In genomic region chr10:110600487-110601101, GRCh38 we compare ENCODE assay signal across 9 cellular contexts. TPM values are rescaled to one million over a fixed set of nuclear protein-coding genes. Genes with fewer than 3 reads are reported as not detected.
A peak's percentile ranks its signal among the peaks of the same experiment; 100 is the strongest.
DNase-seq lines count a peak whose midpoint lies in the region; ATAC-seq, FAIRE-seq and TF ChIP-seq lines count a peak whose summit lies in the region.
"Had no signal": no experiment of that assay in that cellular context is flagged by ENCODE, and none has a peak within 500 bp of the region (broad histone marks: within the 10 kb centered on the region; RNA-seq: fewer than 3 reads in every experiment).

No MANE protein-coding gene starts in this region.

- no peak overlapping the region for H2AK5ac ChIP-seq in H1 (ENCODE audit: low read depth, low read length)

- H4K20me1 ChIP-seq in H1 (replicated peaks in 1 of 2; ENCODE audit: control insufficient read depth in 1 of 2, insufficient read depth in 2 of 2, low read length in 2 of 2) (peaks cover 0 to 2% of the 10 kb centered on the region in 2 experiments), neural cell (ENCODE audit: insufficient read depth) (no peaks in the 10 kb centered on the region)

- POLR2A ChIA-PET in H1 (lab: Charles Lee; ENCODE audit: partially characterized antibody) = interaction anchor here (0.6 to 2.6 kb wide), 7 partner anchors 9 to 130 kb away, joined by 3 to 16 read pairs (median 3); partner anchors contain the start of gene SMC3

- peak in 2 of 3 experiments; percentile 50 to 51; a peak in 3 of 4 replicates for TF ChIP-seq CTCF in H1 (IDR thresholded peaks at IDR 0.05; ENCODE audit: control extremely low read depth in 1 of 3, insufficient read depth in 1 of 3, low read depth in 1 of 3, low read length in 3 of 3)
- TF ChIP-seq CTCF in neural cell (IDR thresholded peaks at IDR 0.05; ENCODE audit: poor library complexity, severe bottlenecking) = peak; percentile 74
- TF ChIP-seq CTCF in omental fat pad (IDR thresholded peaks at IDR 0.05) = no peak

- FAIRE-seq in H1 (lab: Jason Lieb, UNC) = peak; percentile 66

- no peak for TF ChIP-seq EP300 in H1 (IDR thresholded peaks at IDR 0.05; ENCODE audit: borderline replicate concordance in 1 of 2, low read depth in 2 of 2, low read length in 2 of 2)
- no peak for TF ChIP-seq EP300 in neural cell (conservative IDR thresholded peaks at IDR 0.05; ENCODE audit: poor library complexity, severe bottlenecking)

- peak; percentile 67 for ATAC-seq in HG03460 (IDR thresholded peaks at IDR 0.05; ENCODE audit: unreplicated experiment)
- ATAC-seq in HG03135 (IDR thresholded peaks at IDR 0.05; ENCODE audit: unreplicated experiment) = no peak
- no peak for ATAC-seq in omental fat pad (ENCODE audit: low FRiP score)

- no peak overlapping the region for H3K56ac ChIP-seq in H1 (replicated peaks; ENCODE audit: insufficient read length, low read depth, low read length)

- no peaks in the 10 kb centered on the region for H3K23me2 ChIP-seq in H1 (ENCODE audit: low read depth, low read length)

- H2BK20ac ChIP-seq in H1 (ENCODE audit: low read length) = no peak overlapping the region

- no peak overlapping the region for H2BK120ac ChIP-seq in H1 (replicated peaks; ENCODE audit: low read depth, low read length)

- no peak overlapping the region for H4K91ac ChIP-seq in H1 (replicated peaks; ENCODE audit: insufficient read length, low read length)

- H2BK15ac ChIP-seq in H1 (ENCODE audit: low read length) = no peak overlapping the region

- H3K9me3 ChIP-seq in H1 (ENCODE audit: insufficient read depth in 2 of 2, low read depth in 1 of 2, low read length in 1 of 2) = no peaks in the 10 kb centered on the region
- no peaks in the 10 kb centered on the region for H3K9me3 ChIP-seq in neural cell (ENCODE audit: low read length)

- H3K4me2 ChIP-seq in H1 (ENCODE audit: insufficient read depth in 1 of 2, low read depth in 2 of 2, low read length in 2 of 2) = no peak overlapping the region
- no peak overlapping the region for H3K4me2 ChIP-seq in neural cell (ENCODE audit: low read length)

- no peaks in the 10 kb centered on the region for H3F3A ChIP-seq in neural cell (ENCODE audit: insufficient read depth, low read length, poor library complexity, severe bottlenecking)

- no peak overlapping the region for H2BK12ac ChIP-seq in H1 (ENCODE audit: low read depth, low read length)

- TF ChIP-seq POLR2A in H1 (IDR thresholded peaks at IDR 0.05; ENCODE audit: control extremely low read depth in 1 of 2, low read depth in 2 of 2, low read length in 2 of 2) = no peak

- H4K5ac ChIP-seq in H1 (ENCODE audit: insufficient read length, low read depth, low read length) = no peak overlapping the region

- H3K79me2 ChIP-seq in H1 (ENCODE audit: control insufficient read depth in 1 of 2, insufficient read depth in 2 of 2, low read length in 2 of 2) = no peaks in the 10 kb centered on the region
- H3K79me2 ChIP-seq in neural cell (replicated peaks; ENCODE audit: insufficient read depth, low read length) = no peaks in the 10 kb centered on the region

- H3K36me3 ChIP-seq in H1 (ENCODE audit: control insufficient read depth in 2 of 4, insufficient read depth in 4 of 4, low read length in 3 of 4) (peaks cover 14 to 88% (median 50%) of the 10 kb centered on the region in 4 experiments), neural cell (ENCODE audit: insufficient read depth, low read length) (no peaks in the 10 kb centered on the region)

- no peak overlapping the region for H3K18ac ChIP-seq in H1 (ENCODE audit: extremely low read depth, low read length)

- no peak overlapping the region for H2BK5ac ChIP-seq in H1 (ENCODE audit: low read depth, low read length)

- DNase-seq in AG08395 (ENCODE audit: low spot score) (peak; percentile 41), GDM1 (lab: John Stamatoyannopoulos, UW) (peak; percentile 33), RPMI7951 (ENCODE audit: low read depth) (peak; percentile 56), H1 (ENCODE audit: low read depth in 1 of 2, low spot score in 2 of 2) (peak in 1 of 2 experiments; percentile 27), omental fat pad (ENCODE audit: low spot score) (no peak)

- WGBS in H1 (ENCODE audit: extremely low coverage in 1 of 2, insufficient coverage in 1 of 2, insufficient read length in 1 of 2, insufficient replicate concordance in 2 of 2, low coverage in 1 of 2, low lambda C conversion rate in 2 of 2, missing lambda C conversion rate in 1 of 2), 2 experiments = 80% methylated on average over 2 of the region's 2 CpGs; no CpG with 5 or more reads in 1 of the 2 experiments

- no peak overlapping the region for H3K4ac ChIP-seq in H1 (replicated peaks; ENCODE audit: insufficient read length, low read depth, low read length)

- H3K4me3 ChIP-seq in H1 (ENCODE audit: extremely low read depth in 1 of 4, insufficient read depth in 2 of 4, low read depth in 3 of 4, low read length in 4 of 4) (no peak overlapping the region), neural cell (ENCODE audit: low read length) (no peak overlapping the region)
- H3K4me3 ChIP-seq: SK-N-MC had no signal

- H3K27me3 ChIP-seq in H1 (replicated peaks in 1 of 4; ENCODE audit: control insufficient read depth in 3 of 4, extremely low read depth in 1 of 4, insufficient read depth in 3 of 4, low read length in 3 of 4) = no peaks in the 10 kb centered on the region
- no peaks in the 10 kb centered on the region for H3K27me3 ChIP-seq in neural cell (ENCODE audit: insufficient read depth, low read depth, low read length)

- H2AFZ ChIP-seq in H1 (ENCODE audit: low read length) (no peak overlapping the region), neural cell (ENCODE audit: low read depth, low read length) (no peak overlapping the region)

- H3K79me1 ChIP-seq in H1 (ENCODE audit: low read depth, low read length) = no peaks in the 10 kb centered on the region

- no peak overlapping the region for H3K9ac ChIP-seq in H1 (replicated peaks in 1 of 4; ENCODE audit: extremely low read depth in 1 of 4, low read depth in 3 of 4, low read length in 3 of 4)
- H3K9ac ChIP-seq in neural cell (ENCODE audit: low read length) = no peak overlapping the region

- H3K23ac ChIP-seq in H1 (ENCODE audit: insufficient read length) = no peak overlapping the region

- H3K27ac ChIP-seq in H1 (ENCODE audit: low read depth, low read length) (no peak overlapping the region), neural cell (ENCODE audit: low read length) (no peak overlapping the region)
- H3K27ac ChIP-seq: SK-N-MC had no signal

- H3K14ac ChIP-seq in H1 (ENCODE audit: insufficient read length) = no peak overlapping the region

- TF ChIP-seq RAD21 in H1 (IDR thresholded peaks at IDR 0.05 in 1 of 2, conservative IDR thresholded peaks at IDR 0.05 in 1 of 2; ENCODE audit: low read depth in 2 of 2, low read length in 2 of 2) (peak; percentile 51 to 54), neural cell (conservative IDR thresholded peaks at IDR 0.05) (peak; percentile 66)

- no peak overlapping the region for H4K8ac ChIP-seq in H1 (ENCODE audit: extremely low read depth, insufficient read depth, low read length)

- CTCF ChIA-PET in H1 (lab: Charles Lee; ENCODE audit: partially characterized antibody) = interaction anchor here (0.6 to 8.1 kb wide), 21 partner anchors 8 to 793 kb away, joined by 3 to 50 read pairs (median 4); no protein-coding TSS in a partner anchor

- H3K4me1 ChIP-seq in H1 (replicated peaks in 1 of 4; ENCODE audit: control insufficient read depth in 3 of 4, insufficient read depth in 4 of 4, low read length in 3 of 4) = no peaks in the 10 kb centered on the region

- H3K9me2 ChIP-seq in neural cell (ENCODE audit: insufficient read depth, low read length) = no peaks in the 10 kb centered on the region

TF ChIP-seq in H1, 55 proteins besides CTCF, POLR2A, EP300 and RAD21 (continues in another document):
- no peak for TF ChIP-seq GABPA (IDR thresholded peaks at IDR 0.05; ENCODE audit: borderline replicate concordance, insufficient read depth, low read length)
- no peak for TF ChIP-seq SAP30 (IDR thresholded peaks at IDR 0.05; ENCODE audit: insufficient read depth, insufficient replicate concordance, low read length)
- no peak for TF ChIP-seq CTBP2 (IDR thresholded peaks at IDR 0.05; ENCODE audit: borderline replicate concordance, insufficient read depth, insufficient read length, low read length)
- no peak for TF ChIP-seq GTF2F1 (IDR thresholded peaks at IDR 0.05; ENCODE audit: borderline replicate concordance, low read depth, low read length)

TF ChIP-seq in neural cell, 6 proteins besides CTCF, POLR2A, EP300 and RAD21 (continues in another document):
- TF ChIP-seq SMC3 (conservative IDR thresholded peaks at IDR 0.05; ENCODE audit: poor library complexity) (peak; percentile 88), POLR2AphosphoS5 (IDR thresholded peaks at IDR 0.05) (no peak), MXI1 (conservative IDR thresholded peaks at IDR 0.05; ENCODE audit: poor library complexity, severe bottlenecking) (peak; percentile 34)

RNA-seq across cellular contexts. Expression of gene SMC3, which starts 33.1 kb away (rescaled TPM):
- 34.4 and 43.0 TPM in 2 replicates for total RNA-seq in RPMI7951 (2014; rRNA removed; shearing (Covaris generic))
- 89.8 and 93.4 TPM in 2 replicates for total RNA-seq in H1 (2021; fragmentation: NEBNext Ultra II Directional; extraction: Animal tissue kit (Norgen Biotek cat#: 25700))
- polyA plus RNA-seq in H1 (2011; rRNA removed) (7.8 and 12.7 TPM in 2 replicates), neural cell (60.1 and 67.7 TPM in 2 replicates)
- polyA plus RNA-seq in H1 (2011; cell fraction: cytosol; rRNA removed) = 29.8 TPM
- polyA plus RNA-seq in H1 (2011; cell fraction: nucleus; rRNA removed) = 5.9 TPM
- 44.2 to 101 TPM (median 59.5 TPM) in 4 replicates for polyA plus RNA-seq in H1 (2012, experiment 1 of 2)
- 4.2 TPM for polyA plus RNA-seq in H1 (2012, experiment 2 of 2)
- polyA plus RNA-seq in H1 (2013, experiment 1 of 2) = 65.2 TPM
- polyA plus RNA-seq in H1 (2013, experiment 2 of 2) = 67.9 TPM
- 14.4 and 18.6 TPM in 2 replicates for polyA minus RNA-seq in H1 (2011; rRNA and poly(A)+ RNA removed)
- 23.2 TPM for polyA minus RNA-seq in H1 (2011; cell fraction: cytosol; rRNA and poly(A)+ RNA removed)
- polyA minus RNA-seq in H1 (2011; cell fraction: nucleus; rRNA and poly(A)+ RNA removed) = 21.7 TPM
- 99.3 and 120 TPM in 2 replicates for polyA minus RNA-seq in neural cell
- total RNA-seq in omental fat pad = 10 to 100 TPM; 19.6 to 32.0 (median 25.2) TPM

RNA-seq across cellular contexts. Expression of gene RBM20, which starts 43.5 kb away (rescaled TPM):
- total RNA-seq in RPMI7951 (2014; rRNA removed; shearing (Covaris generic)) = 0.20 and 0.36 TPM in 2 replicates
- 0.29 and 0.63 TPM in 2 replicates for total RNA-seq in H1 (2021; fragmentation: NEBNext Ultra II Directional; extraction: Animal tissue kit (Norgen Biotek cat#: 25700))
- 0.05 and 0.22 TPM in 2 replicates for polyA plus RNA-seq in H1 (2011; rRNA removed)
- 0.10 TPM for polyA plus RNA-seq in H1 (2011; cell fraction: cytosol; rRNA removed)
- 0.39 TPM for polyA plus RNA-seq in H1 (2011; cell fraction: nucleus; rRNA removed)
- polyA plus RNA-seq in H1 (2012, experiment 1 of 2) = 0.08 to 0.20 TPM (median 0.13 TPM) in 4 replicates
- polyA plus RNA-seq in H1 (2012, experiment 2 of 2) = 0.04 TPM
- polyA plus RNA-seq in H1 (2013, experiment 1 of 2) = 0.30 TPM
- polyA plus RNA-seq in H1 (2013, experiment 2 of 2) = 0.29 TPM
- 0.19 and 0.20 TPM in 2 replicates for polyA minus RNA-seq in H1 (2011; rRNA and poly(A)+ RNA removed)
- polyA minus RNA-seq in H1 (2011; cell fraction: cytosol; rRNA and poly(A)+ RNA removed) = 0.73 TPM
- polyA minus RNA-seq in H1 (2011; cell fraction: nucleus; rRNA and poly(A)+ RNA removed) = 1.1 TPM
- polyA plus RNA-seq in neural cell = 0.07 and 0.58 TPM in 2 replicates
- 0.12 and 0.49 TPM in 2 replicates for polyA minus RNA-seq in neural cell
- total RNA-seq in omental fat pad = 1 to 10 TPM in 3 of 4 donors, under 1 TPM in 1; 0.24 to 3.5 (median 1.8) TPM

Comparison
In these comparisons a context has a peak if more than half of its experiments do, and no peak if none do; other contexts are left out.
1. CTCF ChIP-seq: peak in H1 (2 of 3) and neural cell (single experiment); none in omental fat pad (0 of 3).